ENCODE assay signal across 28 cellular contexts in the genomic region with DNA sequence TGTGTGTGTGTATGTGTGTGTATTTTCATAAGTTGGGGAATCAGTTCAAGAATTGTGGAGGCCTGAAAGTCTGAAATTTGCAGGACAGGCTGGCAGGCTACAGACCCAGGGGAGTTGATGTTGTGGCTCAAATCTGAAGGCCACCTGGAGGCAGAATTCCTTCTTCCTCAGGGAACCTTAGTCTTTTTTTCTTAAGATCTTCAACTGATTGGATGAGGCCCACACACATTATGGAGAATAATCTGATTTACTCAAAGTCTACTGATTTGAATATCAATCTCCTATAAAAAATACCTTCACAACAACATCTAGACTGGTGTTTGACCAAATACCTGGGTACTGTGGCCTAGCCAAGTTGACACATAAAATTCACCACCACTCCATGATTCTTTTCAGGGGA.
"Had no signal": no experiment of that assay in that cellular context is flagged by ENCODE, and none has a peak within 500 bp of the region (broad histone marks: within the 10 kb centered on the region; RNA-seq: fewer than 3 reads in every experiment).

No MANE protein-coding gene starts in this region.

- H3K4me1 ChIP-seq: stomach, suprapubic skin, testis, tibial artery, tibial nerve, transverse colon, upper lobe of left lung, upper lobe of right lung, uterus, vagina had no signal

- H3K27me3 Mint-ChIP-seq: type B pancreatic cell had no signal

- H3K4me3 ChIP-seq: stomach, suprapubic skin, testis, thoracic aorta, thyroid gland, tibial artery, tibial nerve, transverse colon, upper lobe of left lung, upper lobe of right lung, uterus, vagina had no signal

- H3K27ac Mint-ChIP-seq: stimulated activated effector memory CD8-positive, alpha-beta T cell treated with anti-CD3 and anti-CD28 coated beads, Interleukin-12 subunit alpha, Interleukin-12 subunit beta, amount 100 ng/mL, for 72 hours; stimulated activated memory B cell treated with anti-CD40 and anti-IgM and Interleukin-4, amounts not matched to agents 10 μg/mL and 1 μg/mL and 100 μg/mL, for 72 hours; stimulated activated naive B cell treated with anti-CD40 and anti-IgM and Interleukin-4, amounts not matched to agents 10 μg/mL and 1 μg/mL and 100 μg/mL, for 72 hours; stimulated activated naive CD8-positive, alpha-beta T cell treated with anti-CD3 and anti-CD28 coated beads, Interleukin-15, Interleukin-2, amounts not matched to agents 100 ng/mL and 50 ng/mL, for 24 hours; type B pancreatic cell had no signal

- H3K36me3 ChIP-seq: stomach, suprapubic skin, thoracic aorta, thyroid gland, tibial artery, tibial nerve, transverse colon, upper lobe of left lung, upper lobe of right lung, uterus, vagina had no signal

- FAIRE-seq: urothelium cell line had no signal

- ATAC-seq: stimulated activated naive B cell treated with anti-CD40 and anti-IgM and Interleukin-4, amounts not matched to agents 10 μg/mL and 1 μg/mL and 100 μg/mL, for 72 hours; stimulated activated naive CD8-positive, alpha-beta T cell treated with anti-CD3 and anti-CD28 coated beads, Interleukin-15, Interleukin-2, amounts not matched to agents 100 U/mL and 50 U/mL, for 24 hours had no signal

- H3K27me3 ChIP-seq: stomach, suprapubic skin, testis, thyroid gland, tibial artery, tibial nerve, transverse colon, upper lobe of left lung, upper lobe of right lung, uterus, vagina had no signal

- H3K9me3 Mint-ChIP-seq: stimulated activated effector memory CD8-positive, alpha-beta T cell treated with anti-CD3 and anti-CD28 coated beads, Interleukin-12 subunit alpha, Interleukin-12 subunit beta, amount 100 ng/mL, for 72 hours had no signal

- H3K4me3 Mint-ChIP-seq: stimulated activated effector memory CD8-positive, alpha-beta T cell treated with anti-CD3 and anti-CD28 coated beads, Interleukin-12 subunit alpha, Interleukin-12 subunit beta, amount 100 ng/mL, for 72 hours; stimulated activated memory B cell treated with anti-CD40 and anti-IgM and Interleukin-4, amounts not matched to agents 10 μg/mL and 1 μg/mL and 100 μg/mL, for 72 hours; stimulated activated naive B cell treated with anti-CD40 and anti-IgM and Interleukin-4, amounts not matched to agents 10 μg/mL and 1 μg/mL and 100 μg/mL, for 72 hours; stimulated activated naive CD8-positive, alpha-beta T cell treated with anti-CD3 and anti-CD28 coated beads, Interleukin-15, Interleukin-2, amounts not matched to agents 100 ng/mL and 50 ng/mL, for 24 hours; type B pancreatic cell had no signal

- H3K4me1 Mint-ChIP-seq: stimulated activated effector memory CD8-positive, alpha-beta T cell treated with anti-CD3 and anti-CD28 coated beads, Interleukin-12 subunit alpha, Interleukin-12 subunit beta, amount 100 ng/mL, for 72 hours; stimulated activated memory B cell treated with anti-CD40 and anti-IgM and Interleukin-4, amounts not matched to agents 10 μg/mL and 1 μg/mL and 100 μg/mL, for 72 hours; stimulated activated naive B cell treated with anti-CD40 and anti-IgM and Interleukin-4, amounts not matched to agents 10 μg/mL and 1 μg/mL and 100 μg/mL, for 72 hours had no signal

- H3K9me3 ChIP-seq: suprapubic skin, testis, thoracic aorta, thyroid gland, tibial artery, transverse colon, upper lobe of left lung, upper lobe of right lung, uterus, vagina had no signal

- H3K27ac ChIP-seq: stomach, suprapubic skin, testis, thoracic aorta, thyroid gland, tibial artery, tibial nerve, transverse colon, upper lobe of left lung, upper lobe of right lung, uterus, vagina had no signal

- DNase-seq: stimulated activated CD4-positive, alpha-beta T cell treated with anti-CD3 and anti-CD28 coated beads, Interleukin-2, amount 100 ng/mL, for 48 hours; stimulated activated CD4-positive, alpha-beta T cell treated with anti-CD3 and anti-CD28 coated beads, Interleukin-4, amount 100 ng/mL, for 1 hour; stimulated activated CD4-positive, alpha-beta T cell treated with anti-CD3 and anti-CD28 coated beads, Interleukin-4, amount 100 ng/mL, for 24 hours; stimulated activated CD4-positive, alpha-beta T cell treated with anti-CD3 and anti-CD28 coated beads, Interleukin-4, amount 100 ng/mL, for 4 hours; stimulated activated CD8-positive, alpha-beta memory T cell treated with anti-CD3 and anti-CD28 coated beads, Interleukin-4, amount 100 ng/mL, for 48 hours; stimulated activated naive B cell treated with anti-CD40 and anti-IgM and Interleukin-4, amounts not matched to agents 10 μg/mL and 1 μg/mL and 100 μg/mL, for 72 hours; stimulated activated naive CD4-positive, alpha-beta T cell; stimulated activated naive CD4-positive, alpha-beta T cell treated with Interleukin-2 at 50 U/mL for 16 hours; stimulated activated naive CD8-positive, alpha-beta T cell treated with anti-CD3 and anti-CD28 coated beads, Interleukin-15, Interleukin-2, amounts not matched to agents 100 U/mL and 50 U/mL, for 24 hours; stomach; substantia nigra; testis; tibial artery; transverse colon; trophoblast cell; upper lobe of left lung; upper lobe of right lung; uterus had no signal
